Comparison of ENCODE assay signal across 7 cellular contexts in the genomic region with DNA sequence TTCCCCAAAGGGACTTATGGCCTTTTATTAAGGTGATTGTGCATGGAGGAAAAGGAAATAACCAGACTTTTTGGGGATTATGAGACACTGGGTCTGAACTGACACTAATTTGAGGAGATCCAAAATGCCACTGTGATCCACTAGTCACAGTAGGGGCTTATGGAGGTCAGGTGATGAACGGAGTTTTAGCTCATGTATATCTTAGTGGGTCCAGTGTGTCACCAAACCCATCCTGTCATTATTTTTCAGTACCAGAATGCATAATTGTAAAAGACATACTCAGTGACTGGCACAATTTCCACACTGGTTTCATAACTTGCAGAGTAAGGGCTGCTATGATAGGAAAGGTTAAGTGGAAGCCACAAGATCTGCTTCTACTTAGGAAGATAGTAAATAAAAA.
"Had no signal": no experiment of that assay in that cellular context is flagged by ENCODE, and none has a peak within 500 bp of the region (broad histone marks: within the 10 kb centered on the region; RNA-seq: fewer than 3 reads in every experiment).

No MANE protein-coding gene starts in this region.

- H3K27me3 Mint-ChIP-seq: effector memory CD8-positive, alpha-beta T cell had no signal

- H3K27ac ChIP-seq: suprapubic skin had no signal

- H3K9me3 Mint-ChIP-seq: effector memory CD8-positive, alpha-beta T cell; natural killer cell treated with Interleukin-12 subunit alpha and Interleukin-12 subunit beta and Interleukin-15 and Interleukin-18, amount 100 ng/mL, for 72 hours had no signal

- H3K36me3 ChIP-seq: suprapubic skin had no signal

- H3K27me3 ChIP-seq: suprapubic skin had no signal

- H3K36me3 Mint-ChIP-seq: natural killer cell treated with Interleukin-12 subunit alpha and Interleukin-12 subunit beta and Interleukin-15 and Interleukin-18, amount 100 ng/mL, for 72 hours had no signal

- H3K4me1 ChIP-seq: suprapubic skin had no signal

- H3K4me3 Mint-ChIP-seq: effector memory CD8-positive, alpha-beta T cell; natural killer cell treated with Interleukin-12 subunit alpha and Interleukin-12 subunit beta and Interleukin-15 and Interleukin-18, amount 100 ng/mL, for 72 hours; T-helper 2 cell treated with Interferon-gamma antibody and Interleukin-4, amounts not matched to agents 5 μg/mL and 100 μg/mL, for 36 hours had no signal

- H3K27ac Mint-ChIP-seq: effector memory CD8-positive, alpha-beta T cell; T-helper 2 cell treated with Interferon-gamma antibody and Interleukin-4, amounts not matched to agents 5 μg/mL and 100 μg/mL, for 36 hours had no signal

- DNase-seq: activated gamma-delta T cell treated with Interleukin-2 at 50 U/mL for 16 hours; dermis blood vessel endothelial cell; effector memory CD8-positive, alpha-beta T cell; mesendoderm had no signal

- H3K4me3 ChIP-seq: suprapubic skin had no signal

- H3K9me3 ChIP-seq: suprapubic skin had no signal
